ENCODE assay signal across 8 cellular contexts in genomic region chr19:55437410-55437809, GRCh38. TPM values are rescaled to one million over a fixed set of nuclear protein-coding genes. Genes with fewer than 3 reads are reported as not detected.
DNase-seq lines count a peak whose midpoint lies in the region; ATAC-seq and TF ChIP-seq lines count a peak whose summit lies in the region.

No MANE protein-coding gene starts in this region.

- H3K4me3 Mint-ChIP-seq in chondrocyte (ENCODE audit: unreplicated experiment) (no peak overlapping the region), nephron progenitor cell (no peak overlapping the region)

- ATAC-seq in GM19328 (IDR thresholded peaks at IDR 0.05; ENCODE audit: unreplicated experiment) = no peak

- H3K4me1 Mint-ChIP-seq in chondrocyte (ENCODE audit: low read depth) (peaks cover 12% of the 10 kb centered on the region), nephron progenitor cell (peaks cover 16% of the 10 kb centered on the region)

- DNase-seq in NCI-H2227 (lab: John Stamatoyannopoulos, UW; ENCODE audit: unreplicated experiment) (peak; percentile 45), NCI-H2227 treated with DMSO at 0.1 percent for 48 hours (lab: John Stamatoyannopoulos, UW) (no peak), NCI-H510A treated with DMSO at 0.1 percent for 48 hours (lab: John Stamatoyannopoulos, UW) (peak; percentile 43), chondrocyte (ENCODE audit: low spot score) (no peak), nephron progenitor cell (peak; percentile 93)
- no peak for DNase-seq in central memory CD4-positive, alpha-beta T cell
- no peak for DNase-seq in activated CD8-positive, alpha-beta memory T cell treated with anti-CD3 and anti-CD28 coated beads for 24 hours

- peaks cover 3% of the 10 kb centered on the region for H3K36me3 Mint-ChIP-seq in chondrocyte (ENCODE audit: low read depth)
- no peaks in the 10 kb centered on the region for H3K36me3 Mint-ChIP-seq in nephron progenitor cell (ENCODE audit: low read depth)

- peaks cover 3% of the 10 kb centered on the region for H3K9me3 Mint-ChIP-seq in chondrocyte (ENCODE audit: low read depth)
- H3K9me3 Mint-ChIP-seq in nephron progenitor cell = peaks cover 10% of the 10 kb centered on the region

- H3K27ac Mint-ChIP-seq in chondrocyte (ENCODE audit: unreplicated experiment) = peak overlapping the region; percentile 36
- no peak overlapping the region for H3K27ac Mint-ChIP-seq in nephron progenitor cell

- H3K27me3 Mint-ChIP-seq in chondrocyte (ENCODE audit: low read depth) (peaks cover 40% of the 10 kb centered on the region), nephron progenitor cell (ENCODE audit: low read depth, poor library complexity) (no peaks in the 10 kb centered on the region)

- TF ChIP-seq CTCF in chondrocyte (IDR thresholded peaks at IDR 0.05) (no peak), nephron progenitor cell (IDR thresholded peaks at IDR 0.05) (no peak)

RNA-seq across cellular contexts. Expression of gene SHISA7, which starts 5.7 kb away (rescaled TPM):
- total RNA-seq in chondrocyte = not detected in 3 replicates

RNA-seq across cellular contexts. Expression of gene ISOC2, which starts 24.0 kb away (rescaled TPM):
- total RNA-seq in chondrocyte = 39.8 to 47.2 TPM (median 39.8 TPM) in 3 replicates

RNA-seq across cellular contexts. Expression of gene C19orf85, which starts 27.1 kb away (rescaled TPM):
- not detected in 3 replicates for total RNA-seq in chondrocyte

RNA-seq across cellular contexts. Expression of gene UBE2S, which starts 29.8 kb away (rescaled TPM):
- 60.0 to 79.7 TPM (median 78.6 TPM) in 3 replicates for total RNA-seq in chondrocyte

RNA-seq across cellular contexts. Expression of gene ZNF628, which starts 39.0 kb away (rescaled TPM):
- total RNA-seq in chondrocyte = 9.1 to 9.7 TPM (median 9.4 TPM) in 3 replicates

Comparison
In these comparisons a context has a peak if more than half of its experiments do, and no peak if none do; other contexts are left out.
1. DNase-seq: peak in NCI-H2227 (single experiment), NCI-H510A treated with DMSO at 0.1 percent for 48 hours (single experiment) and nephron progenitor cell (single experiment); none in NCI-H2227 treated with DMSO at 0.1 percent for 48 hours (single experiment), chondrocyte (single experiment), central memory CD4-positive, alpha-beta T cell (single experiment) and activated CD8-positive, alpha-beta memory T cell treated with anti-CD3 and anti-CD28 coated beads for 24 hours (single experiment).